8 cellular contexts compared by ENCODE assay signal in genomic region chr4:186587416-186588018, GRCh38. TPM values are rescaled to one million over a fixed set of nuclear protein-coding genes. Genes with fewer than 3 reads are reported as not detected.
DNase-seq lines count a peak whose midpoint lies in the region; ATAC-seq and TF ChIP-seq lines count a peak whose summit lies in the region.

No MANE protein-coding gene starts in this region.

- no peak overlapping the region for H3K4me3 ChIP-seq in dorsolateral prefrontal cortex

- DNase-seq in ELR (ENCODE audit: low read depth) (peak; percentile 63), Kasumi-1 (lab: John Stamatoyannopoulos, UW) (peak; percentile 38 to 67), dorsolateral prefrontal cortex (peak; percentile 56 to 86 (median 72)), medulla oblongata (ENCODE audit: extremely low spot score) (peak; percentile 74), mesenteric fat pad (ENCODE audit: low spot score) (no peak)
- peak; percentile 74 for DNase-seq in activated CD4-positive, alpha-beta T cell treated with anti-CD3 and anti-CD28 coated beads for 48 hours
- DNase-seq in stimulated activated CD8-positive, alpha-beta memory T cell treated with anti-CD3 and anti-CD28 coated beads, Interleukin-4, amount 100 ng/mL, for 1 hour (ENCODE audit: low read depth in 2 of 2, low spot score in 1 of 2), result peak; percentile 20 to 42

- H3K27me3 ChIP-seq in dorsolateral prefrontal cortex, result peaks cover 0 to 3% (median 0%) of the 10 kb centered on the region in 45 donors

- intact Hi-C loops in dorsolateral prefrontal cortex (cut with DNase I), result loop anchor here (2.0 to 5.0 kb wide), 3 partner anchors 115 to 291 kb away; no protein-coding TSS in a partner anchor

- TF ChIP-seq CTCF in dorsolateral prefrontal cortex (IDR thresholded peaks at IDR 0.05 in 54 of 56, conservative IDR thresholded peaks at IDR 0.05 in 2 of 56; ENCODE audit: low read depth in 1 of 56, partially characterized antibody in 56 of 56), result peak; percentile 84 to 99 (median 94)

- no peak overlapping the region for H3K27ac ChIP-seq in dorsolateral prefrontal cortex

- ATAC-seq in GM21360 (IDR thresholded peaks at IDR 0.05; ENCODE audit: unreplicated experiment), result peak; percentile 65

RNA-seq across cellular contexts. Expression of gene MTNR1A, which starts 32.1 kb away (rescaled TPM):
- total RNA-seq in dorsolateral prefrontal cortex (1 to 10 TPM in 7 of 120 experiments, under 1 TPM in 61, not detected in 52; 0.32 to 1.6 (median 0.60) TPM), mesenteric fat pad (not detected)
